ENCODE assay signal across 1 cellular context in the genomic region with DNA sequence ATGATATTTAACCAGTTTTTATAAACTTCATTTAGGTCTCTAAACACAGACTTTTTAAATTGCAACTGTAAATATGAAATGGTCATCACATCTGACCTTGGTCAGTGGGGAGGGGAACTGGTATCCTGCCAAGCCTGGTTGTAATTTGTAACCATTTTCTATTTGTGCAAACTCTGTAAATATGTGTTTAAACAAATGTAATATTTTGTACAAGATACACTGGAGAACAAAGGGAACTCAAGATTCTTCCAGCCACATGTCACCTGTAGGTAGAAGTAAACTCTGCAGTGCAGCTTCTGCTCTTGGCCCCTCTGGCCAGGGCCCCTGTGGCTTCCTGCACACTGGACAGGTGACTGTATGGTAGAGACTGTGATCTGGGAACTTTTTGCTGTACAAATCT.
A peak's percentile ranks its signal among the peaks of the same experiment; 100 is the strongest.
TF ChIP-seq lines count a peak whose summit lies in the region.

No MANE protein-coding gene starts in this region.

TF ChIP-seq in HepG2, 621 proteins besides CTCF, POLR2A, EP300 and RAD21 (continued from another document and continues in another):
- TF ChIP-seq, protein P1, sequence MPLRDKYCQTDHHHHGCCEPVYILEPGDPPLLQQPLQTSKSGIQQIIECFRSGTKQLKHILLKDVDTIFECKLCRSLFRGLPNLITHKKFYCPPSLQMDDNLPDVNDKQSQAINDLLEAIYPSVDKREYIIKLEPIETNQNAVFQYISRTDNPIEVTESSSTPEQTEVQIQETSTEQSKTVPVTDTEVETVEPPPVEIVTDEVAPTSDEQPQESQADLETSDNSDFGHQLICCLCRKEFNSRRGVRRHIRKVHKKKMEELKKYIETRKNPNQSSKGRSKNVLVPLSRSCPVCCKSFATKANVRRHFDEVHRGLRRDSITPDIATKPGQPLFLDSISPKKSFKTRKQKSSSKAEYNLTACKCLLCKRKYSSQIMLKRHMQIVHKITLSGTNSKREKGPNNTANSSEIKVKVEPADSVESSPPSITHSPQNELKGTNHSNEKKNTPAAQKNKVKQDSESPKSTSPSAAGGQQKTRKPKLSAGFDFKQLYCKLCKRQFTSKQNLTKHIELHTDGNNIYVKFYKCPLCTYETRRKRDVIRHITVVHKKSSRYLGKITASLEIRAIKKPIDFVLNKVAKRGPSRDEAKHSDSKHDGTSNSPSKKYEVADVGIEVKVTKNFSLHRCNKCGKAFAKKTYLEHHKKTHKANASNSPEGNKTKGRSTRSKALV (CRISPR knock-in tag; IDR thresholded peaks at IDR 0.05): no peak
- peak; percentile 67; the same call in 1 of the 2 replicates for TF ChIP-seq NCOA2 (CRISPR knock-in tag; IDR thresholded peaks at IDR 0.05)
- TF ChIP-seq ZNF782 (CRISPR knock-in tag; IDR thresholded peaks at IDR 0.05; ENCODE audit: borderline replicate concordance): no peak
- TF ChIP-seq, protein P2, sequence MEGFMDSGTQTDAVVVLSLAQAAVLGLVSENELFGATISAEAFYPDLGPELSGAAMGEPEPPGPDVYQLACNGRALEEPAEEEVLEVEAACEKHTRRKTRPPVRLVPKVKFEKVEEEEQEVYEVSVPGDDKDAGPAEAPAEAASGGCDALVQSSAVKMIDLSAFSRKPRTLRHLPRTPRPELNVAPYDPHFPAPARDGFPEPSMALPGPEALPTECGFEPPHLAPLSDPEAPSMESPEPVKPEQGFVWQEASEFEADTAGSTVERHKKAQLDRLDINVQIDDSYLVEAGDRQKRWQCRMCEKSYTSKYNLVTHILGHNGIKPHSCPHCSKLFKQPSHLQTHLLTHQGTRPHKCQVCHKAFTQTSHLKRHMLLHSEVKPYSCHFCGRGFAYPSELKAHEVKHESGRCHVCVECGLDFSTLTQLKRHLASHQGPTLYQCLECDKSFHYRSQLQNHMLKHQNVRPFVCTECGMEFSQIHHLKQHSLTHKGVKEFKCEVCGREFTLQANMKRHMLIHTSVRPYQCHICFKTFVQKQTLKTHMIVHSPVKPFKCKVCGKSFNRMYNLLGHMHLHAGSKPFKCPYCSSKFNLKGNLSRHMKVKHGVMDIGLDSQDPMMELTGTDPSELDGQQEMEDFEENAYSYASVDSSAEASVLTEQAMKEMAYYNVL (CRISPR knock-in tag; IDR thresholded peaks at IDR 0.05; ENCODE audit: borderline replicate concordance): 0 out of 2 replicates have a peak, but pooled peaks have one; percentile 44
- no peak for TF ChIP-seq CBX2 (IDR thresholded peaks at IDR 0.05; ENCODE audit: low read depth, low read length)
- no peak for TF ChIP-seq CBX2 (CRISPR knock-in tag; IDR thresholded peaks at IDR 0.05; ENCODE audit: low read depth)
- 0 out of 2 replicates have a peak, but pooled peaks have one; percentile 47 for TF ChIP-seq ZBTB20 (CRISPR knock-in tag; IDR thresholded peaks at IDR 0.05; ENCODE audit: borderline replicate concordance, low read depth)
- TF ChIP-seq AGO2 (optimal IDR thresholded peaks at IDR 0.05; ENCODE audit: low read depth, low read length): no peak
- TF ChIP-seq FOXP1 (IDR thresholded peaks at IDR 0.05): no peak
- TF ChIP-seq FOXP1 (CRISPR knock-in tag; IDR thresholded peaks at IDR 0.05): peak; percentile 79
- no peak for TF ChIP-seq ZNF24 (IDR thresholded peaks at IDR 0.05)
- no peak for TF ChIP-seq ZNF530 (CRISPR knock-in tag; IDR thresholded peaks at IDR 0.05; ENCODE audit: low read depth)
- no peak for TF ChIP-seq DNMT1 (CRISPR knock-in tag; IDR thresholded peaks at IDR 0.05)
- no peak for TF ChIP-seq PITX1 (CRISPR knock-in tag; IDR thresholded peaks at IDR 0.05)
- TF ChIP-seq CEBPG (CRISPR knock-in tag; IDR thresholded peaks at IDR 0.05): 0 out of 2 replicates have a peak, but pooled peaks have one; percentile 34
- no peak for TF ChIP-seq PCBP2 (optimal IDR thresholded peaks at IDR 0.05; ENCODE audit: low read depth, low read length, poor library complexity, severe bottlenecking)
- TF ChIP-seq, protein P3, sequence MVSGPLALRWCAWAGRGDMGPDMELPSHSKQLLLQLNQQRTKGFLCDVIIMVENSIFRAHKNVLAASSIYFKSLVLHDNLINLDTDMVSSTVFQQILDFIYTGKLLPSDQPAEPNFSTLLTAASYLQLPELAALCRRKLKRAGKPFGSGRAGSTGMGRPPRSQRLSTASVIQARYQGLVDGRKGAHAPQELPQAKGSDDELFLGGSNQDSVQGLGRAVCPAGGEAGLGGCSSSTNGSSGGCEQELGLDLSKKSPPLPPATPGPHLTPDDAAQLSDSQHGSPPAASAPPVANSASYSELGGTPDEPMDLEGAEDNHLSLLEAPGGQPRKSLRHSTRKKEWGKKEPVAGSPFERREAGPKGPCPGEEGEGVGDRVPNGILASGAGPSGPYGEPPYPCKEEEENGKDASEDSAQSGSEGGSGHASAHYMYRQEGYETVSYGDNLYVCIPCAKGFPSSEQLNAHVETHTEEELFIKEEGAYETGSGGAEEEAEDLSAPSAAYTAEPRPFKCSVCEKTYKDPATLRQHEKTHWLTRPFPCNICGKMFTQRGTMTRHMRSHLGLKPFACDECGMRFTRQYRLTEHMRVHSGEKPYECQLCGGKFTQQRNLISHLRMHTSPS (CRISPR knock-in tag; IDR thresholded peaks at IDR 0.05; ENCODE audit: low read depth): no peak
- TF ChIP-seq, protein P4, sequence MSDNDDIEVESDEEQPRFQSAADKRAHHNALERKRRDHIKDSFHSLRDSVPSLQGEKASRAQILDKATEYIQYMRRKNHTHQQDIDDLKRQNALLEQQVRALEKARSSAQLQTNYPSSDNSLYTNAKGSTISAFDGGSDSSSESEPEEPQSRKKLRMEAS (IDR thresholded peaks at IDR 0.05): 0 out of 2 replicates have a peak, but pooled peaks have one; percentile 34
- TF ChIP-seq ZNF317 (CRISPR knock-in tag; IDR thresholded peaks at IDR 0.05): 0 out of 2 replicates have a peak, but pooled peaks have one; percentile 29
- TF ChIP-seq NAIF1 (CRISPR knock-in tag; IDR thresholded peaks at IDR 0.05; ENCODE audit: borderline replicate concordance): no peak
- TF ChIP-seq RCOR2 (CRISPR knock-in tag; IDR thresholded peaks at IDR 0.05): no peak
- no peak for TF ChIP-seq TCF12 (IDR thresholded peaks at IDR 0.05)
- no peak for TF ChIP-seq TCF12 (CRISPR knock-in tag; IDR thresholded peaks at IDR 0.05)
- TF ChIP-seq, protein P5, sequence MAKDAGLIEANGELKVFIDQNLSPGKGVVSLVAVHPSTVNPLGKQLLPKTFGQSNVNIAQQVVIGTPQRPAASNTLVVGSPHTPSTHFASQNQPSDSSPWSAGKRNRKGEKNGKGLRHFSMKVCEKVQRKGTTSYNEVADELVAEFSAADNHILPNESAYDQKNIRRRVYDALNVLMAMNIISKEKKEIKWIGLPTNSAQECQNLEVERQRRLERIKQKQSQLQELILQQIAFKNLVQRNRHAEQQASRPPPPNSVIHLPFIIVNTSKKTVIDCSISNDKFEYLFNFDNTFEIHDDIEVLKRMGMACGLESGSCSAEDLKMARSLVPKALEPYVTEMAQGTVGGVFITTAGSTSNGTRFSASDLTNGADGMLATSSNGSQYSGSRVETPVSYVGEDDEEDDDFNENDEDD (CRISPR knock-in tag; IDR thresholded peaks at IDR 0.05; ENCODE audit: borderline replicate concordance): no peak
- TF ChIP-seq, protein P6, sequence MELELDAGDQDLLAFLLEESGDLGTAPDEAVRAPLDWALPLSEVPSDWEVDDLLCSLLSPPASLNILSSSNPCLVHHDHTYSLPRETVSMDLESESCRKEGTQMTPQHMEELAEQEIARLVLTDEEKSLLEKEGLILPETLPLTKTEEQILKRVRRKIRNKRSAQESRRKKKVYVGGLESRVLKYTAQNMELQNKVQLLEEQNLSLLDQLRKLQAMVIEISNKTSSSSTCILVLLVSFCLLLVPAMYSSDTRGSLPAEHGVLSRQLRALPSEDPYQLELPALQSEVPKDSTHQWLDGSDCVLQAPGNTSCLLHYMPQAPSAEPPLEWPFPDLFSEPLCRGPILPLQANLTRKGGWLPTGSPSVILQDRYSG (CRISPR knock-in tag; IDR thresholded peaks at IDR 0.05): no peak
- TF ChIP-seq, protein P7, sequence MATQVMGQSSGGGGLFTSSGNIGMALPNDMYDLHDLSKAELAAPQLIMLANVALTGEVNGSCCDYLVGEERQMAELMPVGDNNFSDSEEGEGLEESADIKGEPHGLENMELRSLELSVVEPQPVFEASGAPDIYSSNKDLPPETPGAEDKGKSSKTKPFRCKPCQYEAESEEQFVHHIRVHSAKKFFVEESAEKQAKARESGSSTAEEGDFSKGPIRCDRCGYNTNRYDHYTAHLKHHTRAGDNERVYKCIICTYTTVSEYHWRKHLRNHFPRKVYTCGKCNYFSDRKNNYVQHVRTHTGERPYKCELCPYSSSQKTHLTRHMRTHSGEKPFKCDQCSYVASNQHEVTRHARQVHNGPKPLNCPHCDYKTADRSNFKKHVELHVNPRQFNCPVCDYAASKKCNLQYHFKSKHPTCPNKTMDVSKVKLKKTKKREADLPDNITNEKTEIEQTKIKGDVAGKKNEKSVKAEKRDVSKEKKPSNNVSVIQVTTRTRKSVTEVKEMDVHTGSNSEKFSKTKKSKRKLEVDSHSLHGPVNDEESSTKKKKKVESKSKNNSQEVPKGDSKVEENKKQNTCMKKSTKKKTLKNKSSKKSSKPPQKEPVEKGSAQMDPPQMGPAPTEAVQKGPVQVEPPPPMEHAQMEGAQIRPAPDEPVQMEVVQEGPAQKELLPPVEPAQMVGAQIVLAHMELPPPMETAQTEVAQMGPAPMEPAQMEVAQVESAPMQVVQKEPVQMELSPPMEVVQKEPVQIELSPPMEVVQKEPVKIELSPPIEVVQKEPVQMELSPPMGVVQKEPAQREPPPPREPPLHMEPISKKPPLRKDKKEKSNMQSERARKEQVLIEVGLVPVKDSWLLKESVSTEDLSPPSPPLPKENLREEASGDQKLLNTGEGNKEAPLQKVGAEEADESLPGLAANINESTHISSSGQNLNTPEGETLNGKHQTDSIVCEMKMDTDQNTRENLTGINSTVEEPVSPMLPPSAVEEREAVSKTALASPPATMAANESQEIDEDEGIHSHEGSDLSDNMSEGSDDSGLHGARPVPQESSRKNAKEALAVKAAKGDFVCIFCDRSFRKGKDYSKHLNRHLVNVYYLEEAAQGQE (IDR thresholded peaks at IDR 0.05; ENCODE audit: borderline replicate concordance in 1 of 2, low read depth in 1 of 2, low read length in 2 of 2): no peak
- no peak for TF ChIP-seq GZF1 (CRISPR knock-in tag; IDR thresholded peaks at IDR 0.05)
- TF ChIP-seq HCFC1 (IDR thresholded peaks at IDR 0.05; ENCODE audit: low read depth, low read length): no peak
- peak; percentile 94 for TF ChIP-seq GATAD2A (CRISPR knock-in tag; IDR thresholded peaks at IDR 0.05)
- TF ChIP-seq, protein P8, sequence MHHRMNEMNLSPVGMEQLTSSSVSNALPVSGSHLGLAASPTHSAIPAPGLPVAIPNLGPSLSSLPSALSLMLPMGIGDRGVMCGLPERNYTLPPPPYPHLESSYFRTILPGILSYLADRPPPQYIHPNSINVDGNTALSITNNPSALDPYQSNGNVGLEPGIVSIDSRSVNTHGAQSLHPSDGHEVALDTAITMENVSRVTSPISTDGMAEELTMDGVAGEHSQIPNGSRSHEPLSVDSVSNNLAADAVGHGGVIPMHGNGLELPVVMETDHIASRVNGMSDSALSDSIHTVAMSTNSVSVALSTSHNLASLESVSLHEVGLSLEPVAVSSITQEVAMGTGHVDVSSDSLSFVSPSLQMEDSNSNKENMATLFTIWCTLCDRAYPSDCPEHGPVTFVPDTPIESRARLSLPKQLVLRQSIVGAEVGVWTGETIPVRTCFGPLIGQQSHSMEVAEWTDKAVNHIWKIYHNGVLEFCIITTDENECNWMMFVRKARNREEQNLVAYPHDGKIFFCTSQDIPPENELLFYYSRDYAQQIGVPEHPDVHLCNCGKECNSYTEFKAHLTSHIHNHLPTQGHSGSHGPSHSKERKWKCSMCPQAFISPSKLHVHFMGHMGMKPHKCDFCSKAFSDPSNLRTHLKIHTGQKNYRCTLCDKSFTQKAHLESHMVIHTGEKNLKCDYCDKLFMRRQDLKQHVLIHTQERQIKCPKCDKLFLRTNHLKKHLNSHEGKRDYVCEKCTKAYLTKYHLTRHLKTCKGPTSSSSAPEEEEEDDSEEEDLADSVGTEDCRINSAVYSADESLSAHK (CRISPR knock-in tag; IDR thresholded peaks at IDR 0.05; ENCODE audit: borderline replicate concordance): no peak
- TF ChIP-seq ZNF235 (CRISPR knock-in tag; IDR thresholded peaks at IDR 0.05; ENCODE audit: borderline replicate concordance): no peak
- TF ChIP-seq SALL2 (CRISPR knock-in tag; IDR thresholded peaks at IDR 0.05): no peak
- no peak for TF ChIP-seq ZNF703 (CRISPR knock-in tag; IDR thresholded peaks at IDR 0.05; ENCODE audit: borderline replicate concordance)
- TF ChIP-seq ZFP82 (CRISPR knock-in tag; IDR thresholded peaks at IDR 0.05; ENCODE audit: borderline replicate concordance): no peak
- TF ChIP-seq SIN3A (IDR thresholded peaks at IDR 0.05; ENCODE audit: borderline replicate concordance, low read depth, low read length): 0 out of 2 replicates have a peak, but pooled peaks have one; percentile 35
- TF ChIP-seq RXRB (CRISPR knock-in tag; IDR thresholded peaks at IDR 0.05; ENCODE audit: borderline replicate concordance): peak; percentile 64; the same call in 1 of the 2 replicates
- TF ChIP-seq, protein P9, sequence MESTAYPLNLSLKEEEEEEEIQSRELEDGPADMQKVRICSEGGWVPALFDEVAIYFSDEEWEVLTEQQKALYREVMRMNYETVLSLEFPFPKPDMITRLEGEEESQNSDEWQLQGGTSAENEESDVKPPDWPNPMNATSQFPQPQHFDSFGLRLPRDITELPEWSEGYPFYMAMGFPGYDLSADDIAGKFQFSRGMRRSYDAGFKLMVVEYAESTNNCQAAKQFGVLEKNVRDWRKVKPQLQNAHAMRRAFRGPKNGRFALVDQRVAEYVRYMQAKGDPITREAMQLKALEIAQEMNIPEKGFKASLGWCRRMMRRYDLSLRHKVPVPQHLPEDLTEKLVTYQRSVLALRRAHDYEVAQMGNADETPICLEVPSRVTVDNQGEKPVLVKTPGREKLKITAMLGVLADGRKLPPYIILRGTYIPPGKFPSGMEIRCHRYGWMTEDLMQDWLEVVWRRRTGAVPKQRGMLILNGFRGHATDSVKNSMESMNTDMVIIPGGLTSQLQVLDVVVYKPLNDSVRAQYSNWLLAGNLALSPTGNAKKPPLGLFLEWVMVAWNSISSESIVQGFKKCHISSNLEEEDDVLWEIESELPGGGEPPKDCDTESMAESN (CRISPR knock-in tag; conservative IDR thresholded peaks at IDR 0.05): no peak
